In genomic region chr1:224057461-224058199, GRCh38 we compare ENCODE assay signal across 2 cellular contexts.
A peak's percentile ranks its signal among the peaks of the same experiment; 100 is the strongest.
TF ChIP-seq lines count a peak whose summit lies in the region.

No MANE protein-coding gene starts in this region.

TF ChIP-seq in HepG2, 621 proteins besides CTCF, POLR2A, EP300 and RAD21:
- TF ChIP-seq HIVEP1 (CRISPR knock-in tag; IDR thresholded peaks at IDR 0.05) (no peak), GTF3A (CRISPR knock-in tag; conservative IDR thresholded peaks at IDR 0.05) (no peak), RBM39 (IDR thresholded peaks at IDR 0.05; ENCODE audit: low read depth, low read length, poor library complexity, severe bottlenecking) (no peak), HNF4A (CRISPR knock-in tag; IDR thresholded peaks at IDR 0.05) (peak; percentile 21; the same call in 1 of the 2 replicates), KLF9 (CRISPR knock-in tag; IDR thresholded peaks at IDR 0.05; ENCODE audit: low read depth) (no peak), SIX4 (CRISPR knock-in tag; IDR thresholded peaks at IDR 0.05) (no peak)

TF ChIP-seq in SK-N-SH, 30 proteins besides CTCF, POLR2A, EP300 and RAD21:
- TF ChIP-seq SMC3 (IDR thresholded peaks at IDR 0.05; ENCODE audit: low read depth, low read length) (no peak), MEF2A (IDR thresholded peaks at IDR 0.05; ENCODE audit: borderline replicate concordance, low read depth) (no peak), RXRA (IDR thresholded peaks at IDR 0.05; ENCODE audit: borderline replicate concordance, low read depth) (no peak), GABPA (IDR thresholded peaks at IDR 0.05; ENCODE audit: low read depth) (no peak), MXI1 (IDR thresholded peaks at IDR 0.05; ENCODE audit: low read depth, low read length) (no peak), RFX5 (IDR thresholded peaks at IDR 0.05; ENCODE audit: low read length) (no peak), FOXM1 (IDR thresholded peaks at IDR 0.05; ENCODE audit: low read depth) (no peak), USF1 (IDR thresholded peaks at IDR 0.05; ENCODE audit: borderline replicate concordance, low read depth) (no peak), TCF12 (IDR thresholded peaks at IDR 0.05) (no peak), JUND (IDR thresholded peaks at IDR 0.05) (no peak), RCOR1 (IDR thresholded peaks at IDR 0.05; ENCODE audit: low read length) (no peak), PBX3 (IDR thresholded peaks at IDR 0.05) (no peak), ELF1 (IDR thresholded peaks at IDR 0.05) (no peak), TEAD4 (IDR thresholded peaks at IDR 0.05; ENCODE audit: borderline replicate concordance, insufficient read depth) (no peak), MAX (IDR thresholded peaks at IDR 0.05; ENCODE audit: low read depth) (no peak), GATA2 (CRISPR knock-in tag; IDR thresholded peaks at IDR 0.05) (no peak), FOXJ3 (CRISPR knock-in tag; IDR thresholded peaks at IDR 0.05) (no peak), ZBTB33 (IDR thresholded peaks at IDR 0.05; ENCODE audit: borderline replicate concordance, low read depth) (no peak), FOSL2 (IDR thresholded peaks at IDR 0.05; ENCODE audit: borderline replicate concordance, low read depth) (no peak)
